In genomic region chr7:18356195-18356645, GRCh38 we compare ENCODE assay signal across 8 cellular contexts.
DNase-seq lines count a peak whose midpoint lies in the region; ATAC-seq and TF ChIP-seq lines count a peak whose summit lies in the region.

No MANE protein-coding gene starts in this region.

- H3K27me3 Mint-ChIP-seq in activated naive CD8-positive, alpha-beta T cell treated with anti-CD3 and anti-CD28 coated beads, Interleukin-2, amount 10 ng/mL, durations not matched to agents 7 days and 5 days: peaks cover 4% of the 10 kb centered on the region
- H3K27me3 Mint-ChIP-seq in activated naive CD8-positive, alpha-beta T cell treated with anti-CD3 and anti-CD28 coated beads for 36 hours: peaks cover 4% of the 10 kb centered on the region
- no peaks in the 10 kb centered on the region for H3K27me3 Mint-ChIP-seq in natural killer cell (ENCODE audit: low read depth in 2 of 2)

- peak overlapping the region; percentile 46 for H3K4me3 Mint-ChIP-seq in activated naive CD8-positive, alpha-beta T cell treated with anti-CD3 and anti-CD28 coated beads, Interleukin-2, amount 10 ng/mL, durations not matched to agents 7 days and 5 days
- H3K4me3 Mint-ChIP-seq in activated naive CD8-positive, alpha-beta T cell treated with anti-CD3 and anti-CD28 coated beads for 36 hours: no peak overlapping the region
- peak overlapping the region; percentile 80 for H3K4me3 Mint-ChIP-seq in natural killer cell

- peak overlapping the region; percentile 46 for H3K4me3 ChIP-seq in SK-N-MC

- in situ Hi-C loops in KBM-7 (cut with MboI; ENCODE audit: low pct_unique_long_range_greater_than_20kb, low sequenced_read_pairs): no loop called here

- H3K9me3 ChIP-seq in SK-N-MC (ENCODE audit: low read depth, low read length): no peaks in the 10 kb centered on the region

- no peaks in the 10 kb centered on the region for H3K36me3 ChIP-seq in SK-N-MC (ENCODE audit: insufficient read depth, low read length)

- peak overlapping the region; percentile 97 for H3K27ac ChIP-seq in SK-N-MC

- no peak for ATAC-seq in activated naive CD8-positive, alpha-beta T cell treated with anti-CD3 and anti-CD28 coated beads, Interleukin-2, amount 10 ng/mL, durations not matched to agents 7 days and 5 days (ENCODE audit: low read depth)
- ATAC-seq in natural killer cell: peak; percentile 78 to 86 (median 83)
- ATAC-seq in HG03039 (IDR thresholded peaks at IDR 0.05; ENCODE audit: unreplicated experiment): no peak

- no peaks in the 10 kb centered on the region for H3K36me3 Mint-ChIP-seq in activated naive CD8-positive, alpha-beta T cell treated with anti-CD3 and anti-CD28 coated beads, Interleukin-2, amount 10 ng/mL, durations not matched to agents 7 days and 5 days
- H3K36me3 Mint-ChIP-seq in activated naive CD8-positive, alpha-beta T cell treated with anti-CD3 and anti-CD28 coated beads for 36 hours: no peaks in the 10 kb centered on the region
- no peaks in the 10 kb centered on the region for H3K36me3 Mint-ChIP-seq in natural killer cell

- peak overlapping the region; percentile 71 for H3K9ac ChIP-seq in SK-N-MC (ENCODE audit: insufficient read length)

- H3K4me1 Mint-ChIP-seq in activated naive CD8-positive, alpha-beta T cell treated with anti-CD3 and anti-CD28 coated beads, Interleukin-2, amount 10 ng/mL, durations not matched to agents 7 days and 5 days: peaks cover 1% of the 10 kb centered on the region
- H3K4me1 Mint-ChIP-seq in activated naive CD8-positive, alpha-beta T cell treated with anti-CD3 and anti-CD28 coated beads for 36 hours: no peaks in the 10 kb centered on the region
- H3K4me1 Mint-ChIP-seq in natural killer cell: peaks cover 9 to 14% of the 10 kb centered on the region in 2 donors

- TF ChIP-seq POLR2A in erythroblast (IDR thresholded peaks at IDR 0.05; ENCODE audit: low read length): no peak

- intact Hi-C loops in natural killer cell (cut with micrococcal nuclease): loop anchor here (1.0 to 10.0 kb wide), 2 partner anchors 310 to 1309 kb away; no protein-coding TSS in a partner anchor

- H3K9me3 Mint-ChIP-seq in activated naive CD8-positive, alpha-beta T cell treated with anti-CD3 and anti-CD28 coated beads, Interleukin-2, amount 10 ng/mL, durations not matched to agents 7 days and 5 days: no peaks in the 10 kb centered on the region
- no peaks in the 10 kb centered on the region for H3K9me3 Mint-ChIP-seq in activated naive CD8-positive, alpha-beta T cell treated with anti-CD3 and anti-CD28 coated beads for 36 hours
- H3K9me3 Mint-ChIP-seq in natural killer cell: no peaks in the 10 kb centered on the region

- peak; percentile 94 for TF ChIP-seq CTCF in natural killer cell (IDR thresholded peaks at IDR 0.05)

- no peak overlapping the region for H3K27ac Mint-ChIP-seq in activated naive CD8-positive, alpha-beta T cell treated with anti-CD3 and anti-CD28 coated beads, Interleukin-2, amount 10 ng/mL, durations not matched to agents 7 days and 5 days
- H3K27ac Mint-ChIP-seq in activated naive CD8-positive, alpha-beta T cell treated with anti-CD3 and anti-CD28 coated beads for 36 hours: no peak overlapping the region
- H3K27ac Mint-ChIP-seq in natural killer cell: peak overlapping the region; percentile 53 to 76

- DNase-seq in activated naive CD8-positive, alpha-beta T cell treated with anti-CD3 and anti-CD28 coated beads, Interleukin-2, amount 10 ng/mL, durations not matched to agents 7 days and 5 days: no peak
- no peak for DNase-seq in activated naive CD8-positive, alpha-beta T cell treated with anti-CD3 and anti-CD28 coated beads for 36 hours
- peak; percentile 60 for DNase-seq in KBM-7
- no peak for DNase-seq in SK-N-MC (ENCODE audit: low read depth, low spot score)
- DNase-seq in erythroblast (lab: John Stamatoyannopoulos, UW): peak; percentile 36 to 50
- DNase-seq in natural killer cell: no peak
- no peak for DNase-seq in stimulated activated CD4-positive, alpha-beta T cell treated with anti-CD3 and anti-CD28 coated beads, Interleukin-15, amount 100 ng/mL, for 24 hours

- POLR2A ChIA-PET in activated naive CD8-positive, alpha-beta T cell treated with anti-CD3 and anti-CD28 coated beads, Interleukin-2, amount 10 ng/mL, durations not matched to agents 7 days and 5 days (lab: Charles Lee): no interaction called here

Comparison
In these comparisons a context has a peak if more than half of its experiments do, and no peak if none do; other contexts are left out.
1. ATAC-seq: peak in natural killer cell (3 of 3); none in activated naive CD8-positive, alpha-beta T cell treated with anti-CD3 and anti-CD28 coated beads, Interleukin-2, amount 10 ng/mL, durations not matched to agents 7 days and 5 days (single experiment) and HG03039 (single experiment).
2. DNase-seq: peak in KBM-7 (single experiment) and erythroblast (2 of 2); none in activated naive CD8-positive, alpha-beta T cell treated with anti-CD3 and anti-CD28 coated beads, Interleukin-2, amount 10 ng/mL, durations not matched to agents 7 days and 5 days (single experiment), activated naive CD8-positive, alpha-beta T cell treated with anti-CD3 and anti-CD28 coated beads for 36 hours (single experiment), SK-N-MC (single experiment), natural killer cell (single experiment) and stimulated activated CD4-positive, alpha-beta T cell treated with anti-CD3 and anti-CD28 coated beads, Interleukin-15, amount 100 ng/mL, for 24 hours (single experiment).
3. H3K27ac Mint-ChIP-seq: peak in natural killer cell (2 of 2); none in activated naive CD8-positive, alpha-beta T cell treated with anti-CD3 and anti-CD28 coated beads, Interleukin-2, amount 10 ng/mL, durations not matched to agents 7 days and 5 days (single experiment) and activated naive CD8-positive, alpha-beta T cell treated with anti-CD3 and anti-CD28 coated beads for 36 hours (single experiment).